In genomic region chr9:136045595-136046554, GRCh38 we compare ENCODE assay signal across 13 cellular contexts. TPM values are rescaled to one million over a fixed set of nuclear protein-coding genes. Genes with fewer than 3 reads are reported as not detected.
DNase-seq lines count a peak whose midpoint lies in the region; ATAC-seq and TF ChIP-seq lines count a peak whose summit lies in the region.
"Had no signal": no experiment of that assay in that cellular context is flagged by ENCODE, and none has a peak within 500 bp of the region (broad histone marks: within the 10 kb centered on the region; RNA-seq: fewer than 3 reads in every experiment).

No MANE protein-coding gene starts in this region.

- intact Hi-C loops in thyroid gland (cut with DNase I): no loop called here

- peaks cover 0 to 76% (median 0%) of the 10 kb centered on the region in 11 experiments; a peak in 9 of 22 replicates for H3K36me3 ChIP-seq in BLaER1 treated with 17β-estradiol and CSF1 and Interleukin-3, amounts not matched to agents 10 nM and 100 nM
- H3K36me3 ChIP-seq in fibroblast of lung (ENCODE audit: control insufficient read depth, insufficient read depth, low read length) (peaks cover 18% of the 10 kb centered on the region), thyroid gland (peaks cover 0 to 7% of the 10 kb centered on the region in 2 donors)
- H3K36me3 ChIP-seq: cardiac muscle cell, neural progenitor cell had no signal

- peaks cover 0 to 33% (median 0%) of the 10 kb centered on the region in 11 experiments; a peak in 4 of 22 replicates for H4K20me1 ChIP-seq in BLaER1 treated with 17β-estradiol and CSF1 and Interleukin-3, amounts not matched to agents 10 nM and 100 nM
- H4K20me1 ChIP-seq in fibroblast of lung (ENCODE audit: control insufficient read depth, extremely low read depth, insufficient read depth, low read length): no peaks in the 10 kb centered on the region

- H3K4me1 ChIP-seq in BLaER1 treated with 17β-estradiol and CSF1 and Interleukin-3, amounts not matched to agents 10 nM and 100 nM: peaks cover 84 to 97% (median 92%) of the 10 kb centered on the region in 10 experiments
- H3K4me1 ChIP-seq in fibroblast of lung (ENCODE audit: control insufficient read depth, extremely low read depth, insufficient read depth, low read length) (no peaks in the 10 kb centered on the region), thyroid gland (peaks cover 3 to 4% of the 10 kb centered on the region in 2 donors)

- peak overlapping the region; percentile 70 to 98 (median 94) for H3K27ac ChIP-seq in BLaER1 treated with 17β-estradiol and CSF1 and Interleukin-3, amounts not matched to agents 10 nM and 100 nM
- no peak overlapping the region for H3K27ac ChIP-seq in fibroblast of lung (ENCODE audit: insufficient read depth, low read length)
- H3K27ac ChIP-seq in thyroid gland: no peak overlapping the region
- H3K27ac ChIP-seq: cardiac muscle cell, neural progenitor cell, SJSA1 had no signal

- 86 to 92% methylated on average over 31 to 32 of the region's 44 CpGs for WGBS in thyroid gland, 2 donors

- no peak overlapping the region for H2AFZ ChIP-seq in fibroblast of lung (ENCODE audit: low read length)
- H2AFZ ChIP-seq: GM23338, neural progenitor cell had no signal

- peak; percentile 85 for ATAC-seq in omental fat pad (ENCODE audit: low FRiP score)
- ATAC-seq in GM19395 (IDR thresholded peaks at IDR 0.05; ENCODE audit: unreplicated experiment): no peak
- no peak for ATAC-seq in GM21619 (IDR thresholded peaks at IDR 0.05; ENCODE audit: unreplicated experiment)
- ATAC-seq: GM23338 had no signal

- H3K4me2 ChIP-seq in BLaER1 treated with 17β-estradiol and CSF1 and Interleukin-3, amounts not matched to agents 10 nM and 100 nM: peak overlapping the region; percentile 98 to 100 (median 100)
- no peak overlapping the region for H3K4me2 ChIP-seq in fibroblast of lung (ENCODE audit: extremely low read depth, insufficient read depth, low read length)
- H3K4me2 ChIP-seq: GM23338, neural progenitor cell had no signal

- DNase-seq in NCI-H226 (peak; percentile 75), fibroblast of lung (ENCODE audit: low read depth in 2 of 2) (peak; percentile 30 to 73), omental fat pad (ENCODE audit: low spot score) (no peak), DMS79 (lab: John Stamatoyannopoulos, UW) (no peak), thyroid gland (no peak)
- DNase-seq: GDM1 had no signal

- TF ChIP-seq POLR2A in thyroid gland (IDR thresholded peaks at IDR 0.05): no peak

- H3K4me3 ChIP-seq in BLaER1 treated with 17β-estradiol and CSF1 and Interleukin-3, amounts not matched to agents 10 nM and 100 nM: peak overlapping the region in 9 of 10 experiments; percentile 34 to 94 (median 72); a peak in 17 of 20 replicates
- H3K4me3 ChIP-seq in fibroblast of lung (replicated peaks in 1 of 4; ENCODE audit: control extremely low read depth in 1 of 4, insufficient read depth in 1 of 4, low read depth in 3 of 4, low read length in 4 of 4) (no peak overlapping the region), thyroid gland (replicated peaks in 1 of 3) (no peak overlapping the region)
- H3K4me3 ChIP-seq: cardiac muscle cell, GM23338, neural progenitor cell, SJSA1 had no signal

- H3K9ac ChIP-seq in BLaER1 treated with 17β-estradiol and CSF1 and Interleukin-3, amounts not matched to agents 10 nM and 100 nM: peak overlapping the region; percentile 80 to 92 (median 87)
- no peak overlapping the region for H3K9ac ChIP-seq in fibroblast of lung (ENCODE audit: insufficient read depth, low read length)
- H3K9ac ChIP-seq: neural progenitor cell had no signal

- peaks cover 0 to 19% (median 13%) of the 10 kb centered on the region in 11 experiments; a peak in 15 of 22 replicates for H3K27me3 ChIP-seq in BLaER1 treated with 17β-estradiol and CSF1 and Interleukin-3, amounts not matched to agents 10 nM and 100 nM
- H3K27me3 ChIP-seq in fibroblast of lung (ENCODE audit: control insufficient read depth, insufficient read depth, low read length): no peaks in the 10 kb centered on the region
- no peaks in the 10 kb centered on the region for H3K27me3 ChIP-seq in thyroid gland
- H3K27me3 ChIP-seq: SJSA1 had no signal

- peaks cover 0 to 6% (median 0%) of the 10 kb centered on the region in 11 experiments; a peak in 7 of 22 replicates for H3K9me3 ChIP-seq in BLaER1 treated with 17β-estradiol and CSF1 and Interleukin-3, amounts not matched to agents 10 nM and 100 nM (replicated peaks in 1 of 11)
- H3K9me3 ChIP-seq in fibroblast of lung (ENCODE audit: control insufficient read depth, insufficient read depth, low read depth, low read length) (no peaks in the 10 kb centered on the region), thyroid gland (no peaks in the 10 kb centered on the region)
- H3K9me3 ChIP-seq: SJSA1 had no signal

- peaks cover 7% of the 10 kb centered on the region for H3K79me2 ChIP-seq in fibroblast of lung (ENCODE audit: control insufficient read depth, insufficient read depth, low read length)

- no peak for TF ChIP-seq CTCF in fibroblast of lung (conservative IDR thresholded peaks at IDR 0.05 in 1 of 2, IDR thresholded peaks at IDR 0.05 in 1 of 2; ENCODE audit: low read depth in 1 of 2, low read length in 2 of 2)
- TF ChIP-seq CTCF in omental fat pad (IDR thresholded peaks at IDR 0.05): no peak
- no peak for TF ChIP-seq CTCF in thyroid gland (IDR thresholded peaks at IDR 0.05)

RNA-seq across cellular contexts. Expression of gene NACC2, which starts 49.2 kb away (rescaled TPM):
- total RNA-seq in fibroblast of lung: 18.2 and 18.5 TPM in 2 replicates
- 12.3 and 14.4 TPM in 2 replicates for polyA plus RNA-seq in fibroblast of lung
- 19.3 and 19.8 TPM in 2 replicates for polyA plus RNA-seq in fibroblast of lung (2012)
- 18.7 and 24.5 TPM in 2 replicates for polyA minus RNA-seq in fibroblast of lung (ENCODE audit: low replicate concordance)
- 10 to 100 TPM; 22.9 to 37.6 (median 24.8) TPM for total RNA-seq in omental fat pad
- 10 to 100 TPM; 18.4 to 33.6 (median 22.4) TPM for total RNA-seq in thyroid gland

Comparison
In these comparisons a context has a peak if more than half of its experiments do, and no peak if none do; other contexts are left out.
1. H3K27ac ChIP-seq: peak in BLaER1 treated with 17β-estradiol and CSF1 and Interleukin-3, amounts not matched to agents 10 nM and 100 nM (11 of 11); none in fibroblast of lung (single experiment) and thyroid gland (0 of 3).
2. H3K4me3 ChIP-seq: peak in BLaER1 treated with 17β-estradiol and CSF1 and Interleukin-3, amounts not matched to agents 10 nM and 100 nM (9 of 10); none in fibroblast of lung (0 of 4) and thyroid gland (0 of 3).
3. DNase-seq: peak in NCI-H226 (single experiment) and fibroblast of lung (2 of 2); none in omental fat pad (single experiment), DMS79 (single experiment) and thyroid gland (0 of 2).